19 cellular contexts compared by ENCODE assay signal in the genomic region with DNA sequence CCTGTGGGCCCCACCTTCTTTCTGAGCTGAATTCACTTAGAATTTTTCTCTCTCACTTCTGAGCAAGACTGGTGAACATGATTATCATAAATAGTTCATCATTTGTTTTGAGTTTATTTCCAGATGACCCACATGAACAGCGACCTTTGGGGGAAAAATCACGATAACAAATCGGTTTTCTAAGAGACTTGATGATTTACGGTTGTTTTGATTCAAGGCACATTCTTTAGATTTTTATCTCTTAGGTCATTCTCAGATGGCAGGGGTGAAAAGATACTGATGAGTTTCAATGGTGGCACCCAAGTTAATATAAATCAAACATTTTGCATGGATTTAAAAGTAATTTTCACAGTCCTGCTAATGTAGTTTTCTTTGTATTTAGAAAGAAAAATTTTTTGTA.
"Had no signal": no experiment of that assay in that cellular context is flagged by ENCODE, and none has a peak within 500 bp of the region (broad histone marks: within the 10 kb centered on the region; RNA-seq: fewer than 3 reads in every experiment).

No MANE protein-coding gene starts in this region.

- H3K4me1 Mint-ChIP-seq: activated T-helper 17 cell treated with anti-CD3 and anti-CD28 coated beads, Interleukin-2, amount 50 U/mL, for 72 hours; neural progenitor cell had no signal

- H3K4me1 ChIP-seq: breast epithelium, gastrocnemius medialis, neural progenitor cell, suprapubic skin had no signal

- H3K27me3 Mint-ChIP-seq: activated T-helper 17 cell treated with anti-CD3 and anti-CD28 coated beads, Interleukin-2, amount 50 U/mL, for 72 hours; naive B cell; stimulated activated naive CD8-positive, alpha-beta T cell treated with anti-CD3 and anti-CD28 coated beads, Interleukin-15, Interleukin-2, amounts not matched to agents 100 ng/mL and 50 ng/mL, for 24 hours; type B pancreatic cell had no signal

- H3K27ac Mint-ChIP-seq: activated T-helper 17 cell treated with anti-CD3 and anti-CD28 coated beads, Interleukin-2, amount 50 U/mL, for 72 hours; neural progenitor cell; stimulated activated naive CD8-positive, alpha-beta T cell treated with anti-CD3 and anti-CD28 coated beads, Interleukin-15, Interleukin-2, amounts not matched to agents 100 ng/mL and 50 ng/mL, for 24 hours; type B pancreatic cell had no signal

- ATAC-seq: activated T-helper 17 cell treated with anti-CD3 and anti-CD28 coated beads, Interleukin-2, amount 50 U/mL, for 72 hours; gastrocnemius medialis; heart left ventricle; left lobe of liver; sciatic nerve had no signal

- H3K4me3 ChIP-seq: breast epithelium, gastrocnemius medialis, heart left ventricle, neural progenitor cell, ovary, spleen, suprapubic skin had no signal

- DNase-seq: activated CD4-positive, CD25-positive, alpha-beta regulatory T cell treated with anti-CD3 and anti-CD28 coated beads, Interleukin-2, amount 50 U/mL, for 72 hours; activated naive CD4-positive, alpha-beta T cell treated with Interleukin-2 at 50 U/mL for 16 hours; aorta; cerebellar nuclear complex; effector memory CD4-positive, alpha-beta T cell; gastrocnemius medialis; heart left ventricle; naive B cell; ovary; spleen had no signal

- H3K4me2 ChIP-seq: neural progenitor cell had no signal

- H3K36me3 ChIP-seq: breast epithelium, neural progenitor cell, ovary had no signal

- H3K9ac ChIP-seq: neural progenitor cell had no signal

- H3K9me3 ChIP-seq: breast epithelium, gastrocnemius medialis, heart left ventricle, ovary, spleen, suprapubic skin had no signal

- H2AFZ ChIP-seq: neural progenitor cell had no signal

- H3K9me3 Mint-ChIP-seq: activated T-helper 17 cell treated with anti-CD3 and anti-CD28 coated beads, Interleukin-2, amount 50 U/mL, for 72 hours; naive B cell; neural progenitor cell; stimulated activated naive CD8-positive, alpha-beta T cell treated with anti-CD3 and anti-CD28 coated beads, Interleukin-15, Interleukin-2, amounts not matched to agents 100 ng/mL and 50 ng/mL, for 24 hours; type B pancreatic cell had no signal

- H3K27me3 ChIP-seq: breast epithelium, gastrocnemius medialis, heart left ventricle, neural progenitor cell, ovary, spleen, suprapubic skin had no signal

- FAIRE-seq: keratinocyte had no signal

- H3K4me3 Mint-ChIP-seq: activated T-helper 17 cell treated with anti-CD3 and anti-CD28 coated beads, Interleukin-2, amount 50 U/mL, for 72 hours; naive B cell; neural progenitor cell; stimulated activated naive CD8-positive, alpha-beta T cell treated with anti-CD3 and anti-CD28 coated beads, Interleukin-15, Interleukin-2, amounts not matched to agents 100 ng/mL and 50 ng/mL, for 24 hours; type B pancreatic cell had no signal

- H3K27ac ChIP-seq: breast epithelium, gastrocnemius medialis, heart left ventricle, neural progenitor cell, ovary, spleen, suprapubic skin had no signal
